In genomic region chr7:117375380-117375779, GRCh38 we compare ENCODE assay signal across 17 cellular contexts. TPM values are rescaled to one million over a fixed set of nuclear protein-coding genes. Genes with fewer than 3 reads are reported as not detected.
DNase-seq lines count a peak whose midpoint lies in the region; ATAC-seq and TF ChIP-seq lines count a peak whose summit lies in the region.
"Had no signal": no experiment of that assay in that cellular context is flagged by ENCODE, and none has a peak within 500 bp of the region (broad histone marks: within the 10 kb centered on the region; RNA-seq: fewer than 3 reads in every experiment).

No MANE protein-coding gene starts in this region.

- H3K9me2 ChIP-seq in GM23338 (ENCODE audit: insufficient read depth) = no peaks in the 10 kb centered on the region

- H3K4me3 ChIP-seq in GM23338 (no peak overlapping the region), fibroblast of mammary gland (ENCODE audit: control insufficient read depth, low read depth, low read length) (no peak overlapping the region)
- H3K4me3 ChIP-seq: K562, tibial artery had no signal

- no peak overlapping the region for H2AFZ ChIP-seq in GM23338

- no peak for ATAC-seq in GM23338
- peak; percentile 61; the same call in 2 of the 3 replicates for ATAC-seq in SK-N-SH treated with all-trans-retinoic acid at 6 μM for 48 hours
- ATAC-seq: K562 had no signal

- CTCF ChIA-PET in activated CD4-positive, alpha-beta T cell treated with anti-CD3 and anti-CD28 coated beads, Interleukin-2, amount 10 ng/mL, durations not matched to agents 7 days and 5 days (lab: Charles Lee) = no interaction called here

- H3K4me3 Mint-ChIP-seq in GM23338 = no peak overlapping the region
- no peak overlapping the region for H3K4me3 Mint-ChIP-seq in activated CD4-positive, alpha-beta T cell treated with anti-CD3 and anti-CD28 coated beads, Interleukin-2, amount 10 ng/mL, durations not matched to agents 7 days and 5 days
- H3K4me3 Mint-ChIP-seq: activated naive CD4-positive, alpha-beta T cell treated with anti-CD3 and anti-CD28 coated beads, Interleukin-2, amount 10 ng/mL, durations not matched to agents 7 days and 5 days had no signal

- no peaks in the 10 kb centered on the region for H4K20me1 ChIP-seq in GM23338 (replicated peaks; ENCODE audit: insufficient read depth)

- H3K36me3 Mint-ChIP-seq in GM23338 (ENCODE audit: low read depth) = no peaks in the 10 kb centered on the region
- no peaks in the 10 kb centered on the region for H3K36me3 Mint-ChIP-seq in activated CD4-positive, alpha-beta T cell treated with anti-CD3 and anti-CD28 coated beads, Interleukin-2, amount 10 ng/mL, durations not matched to agents 7 days and 5 days (ENCODE audit: low read depth)
- H3K36me3 Mint-ChIP-seq: activated naive CD4-positive, alpha-beta T cell treated with anti-CD3 and anti-CD28 coated beads, Interleukin-2, amount 10 ng/mL, durations not matched to agents 7 days and 5 days had no signal

- H3K36me3 ChIP-seq in GM23338 (ENCODE audit: insufficient read depth) = no peaks in the 10 kb centered on the region
- H3K36me3 ChIP-seq: tibial artery had no signal

- no peaks in the 10 kb centered on the region for H3F3A ChIP-seq in GM23338 (replicated peaks; ENCODE audit: low read depth)

- no peaks in the 10 kb centered on the region for H3K79me2 ChIP-seq in GM23338 (replicated peaks; ENCODE audit: insufficient read depth)

- H3K27ac Mint-ChIP-seq in GM23338 = no peak overlapping the region
- no peak overlapping the region for H3K27ac Mint-ChIP-seq in activated CD4-positive, alpha-beta T cell treated with anti-CD3 and anti-CD28 coated beads, Interleukin-2, amount 10 ng/mL, durations not matched to agents 7 days and 5 days
- H3K27ac Mint-ChIP-seq: activated naive CD4-positive, alpha-beta T cell treated with anti-CD3 and anti-CD28 coated beads, Interleukin-2, amount 10 ng/mL, durations not matched to agents 7 days and 5 days had no signal

- no peaks in the 10 kb centered on the region for H3K4me1 ChIP-seq in GM23338 (ENCODE audit: insufficient read depth)
- H3K4me1 ChIP-seq: tibial artery had no signal

- no peak overlapping the region for H3K27ac ChIP-seq in 22Rv1
- H3K27ac ChIP-seq in GM23338 (ENCODE audit: low read depth) = no peak overlapping the region
- H3K27ac ChIP-seq: tibial artery had no signal

- H3K27me3 ChIP-seq in GM23338 (ENCODE audit: insufficient read depth) = no peaks in the 10 kb centered on the region
- H3K27me3 ChIP-seq: tibial artery had no signal

- H3K4me2 ChIP-seq in GM23338 = no peak overlapping the region

- POLR2A ChIA-PET in activated CD4-positive, alpha-beta T cell treated with anti-CD3 and anti-CD28 coated beads, Interleukin-2, amount 10 ng/mL, durations not matched to agents 7 days and 5 days (lab: Charles Lee) = no interaction called here

- no peaks in the 10 kb centered on the region for H3K9me3 Mint-ChIP-seq in GM23338
- H3K9me3 Mint-ChIP-seq in activated CD4-positive, alpha-beta T cell treated with anti-CD3 and anti-CD28 coated beads, Interleukin-2, amount 10 ng/mL, durations not matched to agents 7 days and 5 days = no peaks in the 10 kb centered on the region
- H3K9me3 Mint-ChIP-seq: activated naive CD4-positive, alpha-beta T cell treated with anti-CD3 and anti-CD28 coated beads, Interleukin-2, amount 10 ng/mL, durations not matched to agents 7 days and 5 days had no signal

- H3K4me1 Mint-ChIP-seq in GM23338 = peaks cover 5% of the 10 kb centered on the region; the same call in 2 of the 3 replicates
- H3K4me1 Mint-ChIP-seq in activated CD4-positive, alpha-beta T cell treated with anti-CD3 and anti-CD28 coated beads, Interleukin-2, amount 10 ng/mL, durations not matched to agents 7 days and 5 days = no peaks in the 10 kb centered on the region
- H3K4me1 Mint-ChIP-seq: activated naive CD4-positive, alpha-beta T cell treated with anti-CD3 and anti-CD28 coated beads, Interleukin-2, amount 10 ng/mL, durations not matched to agents 7 days and 5 days had no signal

- no peak for DNase-seq in GM23338 (ENCODE audit: low spot score)
- DNase-seq in fibroblast of mammary gland (ENCODE audit: low read depth) = peak; percentile 21
- no peak for DNase-seq in AG08396 (ENCODE audit: low spot score)
- DNase-seq in activated effector memory CD4-positive, alpha-beta T cell treated with Interleukin-2 at 50 U/mL for 16 hours = no peak
- DNase-seq in activated CD4-positive, alpha-beta T cell treated with anti-CD3 and anti-CD28 coated beads, Interleukin-2, amount 10 ng/mL, durations not matched to agents 7 days and 5 days = no peak
- DNase-seq in ecto neural progenitor cell (ENCODE audit: low spot score) = no peak
- DNase-seq: activated naive CD4-positive, alpha-beta T cell treated with anti-CD3 and anti-CD28 coated beads, Interleukin-2, amount 10 ng/mL, durations not matched to agents 7 days and 5 days; cortex of kidney; islet precursor cell; NCI-H187 treated with DMSO at 0.1 percent for 48 hours; NCI-H526; tibial artery had no signal

- TF ChIP-seq CTCF in 22Rv1 (IDR thresholded peaks at IDR 0.05) (peak; percentile 47), GM23338 (conservative IDR thresholded peaks at IDR 0.05; ENCODE audit: low read depth in 2 of 2) (peak; percentile 30; a peak in 3 of 4 replicates), fibroblast of mammary gland (conservative IDR thresholded peaks at IDR 0.05; ENCODE audit: control insufficient read depth, insufficient read depth, low read depth, low read length) (peak; percentile 42)

- H3K27me3 Mint-ChIP-seq in GM23338 (ENCODE audit: insufficient read depth, low read depth, poor library complexity) = no peaks in the 10 kb centered on the region
- H3K27me3 Mint-ChIP-seq in activated CD4-positive, alpha-beta T cell treated with anti-CD3 and anti-CD28 coated beads, Interleukin-2, amount 10 ng/mL, durations not matched to agents 7 days and 5 days = no peaks in the 10 kb centered on the region
- H3K27me3 Mint-ChIP-seq: activated naive CD4-positive, alpha-beta T cell treated with anti-CD3 and anti-CD28 coated beads, Interleukin-2, amount 10 ng/mL, durations not matched to agents 7 days and 5 days had no signal

TF ChIP-seq in GM23338, 12 proteins besides CTCF, POLR2A, EP300 and RAD21:
- TF ChIP-seq STAT1 (IDR thresholded peaks at IDR 0.05; ENCODE audit: unreplicated experiment) (no peak), POLR2AphosphoS5 (IDR thresholded peaks at IDR 0.05; ENCODE audit: low read depth) (no peak), NANOG (IDR thresholded peaks at IDR 0.05; ENCODE audit: borderline replicate concordance) (no peak), EZH2phosphoT487 (IDR thresholded peaks at IDR 0.05; ENCODE audit: unreplicated experiment) (no peak), ZNF114 (CRISPR knock-in tag; IDR thresholded peaks at IDR 0.05) (no peak)
- TF ChIP-seq, protein P1, sequence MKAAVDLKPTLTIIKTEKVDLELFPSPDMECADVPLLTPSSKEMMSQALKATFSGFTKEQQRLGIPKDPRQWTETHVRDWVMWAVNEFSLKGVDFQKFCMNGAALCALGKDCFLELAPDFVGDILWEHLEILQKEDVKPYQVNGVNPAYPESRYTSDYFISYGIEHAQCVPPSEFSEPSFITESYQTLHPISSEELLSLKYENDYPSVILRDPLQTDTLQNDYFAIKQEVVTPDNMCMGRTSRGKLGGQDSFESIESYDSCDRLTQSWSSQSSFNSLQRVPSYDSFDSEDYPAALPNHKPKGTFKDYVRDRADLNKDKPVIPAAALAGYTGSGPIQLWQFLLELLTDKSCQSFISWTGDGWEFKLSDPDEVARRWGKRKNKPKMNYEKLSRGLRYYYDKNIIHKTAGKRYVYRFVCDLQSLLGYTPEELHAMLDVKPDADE (IDR thresholded peaks at IDR 0.05) = no peak

TF ChIP-seq in SK-N-SH treated with all-trans-retinoic acid at 6 μM for 48 hours, 23 proteins besides CTCF, POLR2A, EP300 and RAD21 (continues in another document):
- TF ChIP-seq ZNF8 (CRISPR knock-in tag; IDR thresholded peaks at IDR 0.05) (no peak), ZNF70 (CRISPR knock-in tag; IDR thresholded peaks at IDR 0.05) (no peak), CSRNP3 (CRISPR knock-in tag; IDR thresholded peaks at IDR 0.05) (no peak), ZNF565 (CRISPR knock-in tag; conservative IDR thresholded peaks at IDR 0.05; ENCODE audit: low read depth) (no peak), SNAI2 (CRISPR knock-in tag; IDR thresholded peaks at IDR 0.05) (no peak)
- TF ChIP-seq, protein P2, sequence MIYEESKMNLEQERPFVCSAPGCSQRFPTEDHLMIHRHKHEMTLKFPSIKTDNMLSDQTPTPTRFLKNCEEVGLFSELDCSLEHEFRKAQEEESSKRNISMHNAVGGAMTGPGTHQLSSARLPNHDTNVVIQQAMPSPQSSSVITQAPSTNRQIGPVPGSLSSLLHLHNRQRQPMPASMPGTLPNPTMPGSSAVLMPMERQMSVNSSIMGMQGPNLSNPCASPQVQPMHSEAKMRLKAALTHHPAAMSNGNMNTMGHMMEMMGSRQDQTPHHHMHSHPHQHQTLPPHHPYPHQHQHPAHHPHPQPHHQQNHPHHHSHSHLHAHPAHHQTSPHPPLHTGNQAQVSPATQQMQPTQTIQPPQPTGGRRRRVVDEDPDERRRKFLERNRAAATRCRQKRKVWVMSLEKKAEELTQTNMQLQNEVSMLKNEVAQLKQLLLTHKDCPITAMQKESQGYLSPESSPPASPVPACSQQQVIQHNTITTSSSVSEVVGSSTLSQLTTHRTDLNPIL (CRISPR knock-in tag; IDR thresholded peaks at IDR 0.05; ENCODE audit: low read depth) = no peak

RNA-seq across cellular contexts. Expression of gene ASZ1, which starts 51.9 kb away (rescaled TPM):
- not detected in 2 replicates for total RNA-seq in GM23338 (2014; rRNA removed; shearing (Covaris generic))
- not detected in 2 replicates for polyA plus RNA-seq in GM23338 (2016; fragmentation: Nextera tagmentation; extraction: Ambion mirVana)
- total RNA-seq in activated CD4-positive, alpha-beta T cell treated with anti-CD3 and anti-CD28 coated beads, Interleukin-2, amount 10 ng/mL, durations not matched to agents 7 days and 5 days = not detected
- total RNA-seq: glomerular endothelial cell, K562, posterior vena cava had no signal
- polyA plus RNA-seq: K562 had no signal

RNA-seq across cellular contexts. Expression of gene WNT2, which starts 52.5 kb away (rescaled TPM):
- total RNA-seq in GM23338 (2014; rRNA removed; shearing (Covaris generic)) = not detected in 2 replicates
- polyA plus RNA-seq in GM23338 (2016; fragmentation: Nextera tagmentation; extraction: Ambion mirVana) = 0.09 TPM in 1 of 2 replicates, not detected in the other
- total RNA-seq in activated CD4-positive, alpha-beta T cell treated with anti-CD3 and anti-CD28 coated beads, Interleukin-2, amount 10 ng/mL, durations not matched to agents 7 days and 5 days = not detected
- total RNA-seq: glomerular endothelial cell, K562 had no signal
